8 cellular contexts compared by ENCODE assay signal in the genomic region with DNA sequence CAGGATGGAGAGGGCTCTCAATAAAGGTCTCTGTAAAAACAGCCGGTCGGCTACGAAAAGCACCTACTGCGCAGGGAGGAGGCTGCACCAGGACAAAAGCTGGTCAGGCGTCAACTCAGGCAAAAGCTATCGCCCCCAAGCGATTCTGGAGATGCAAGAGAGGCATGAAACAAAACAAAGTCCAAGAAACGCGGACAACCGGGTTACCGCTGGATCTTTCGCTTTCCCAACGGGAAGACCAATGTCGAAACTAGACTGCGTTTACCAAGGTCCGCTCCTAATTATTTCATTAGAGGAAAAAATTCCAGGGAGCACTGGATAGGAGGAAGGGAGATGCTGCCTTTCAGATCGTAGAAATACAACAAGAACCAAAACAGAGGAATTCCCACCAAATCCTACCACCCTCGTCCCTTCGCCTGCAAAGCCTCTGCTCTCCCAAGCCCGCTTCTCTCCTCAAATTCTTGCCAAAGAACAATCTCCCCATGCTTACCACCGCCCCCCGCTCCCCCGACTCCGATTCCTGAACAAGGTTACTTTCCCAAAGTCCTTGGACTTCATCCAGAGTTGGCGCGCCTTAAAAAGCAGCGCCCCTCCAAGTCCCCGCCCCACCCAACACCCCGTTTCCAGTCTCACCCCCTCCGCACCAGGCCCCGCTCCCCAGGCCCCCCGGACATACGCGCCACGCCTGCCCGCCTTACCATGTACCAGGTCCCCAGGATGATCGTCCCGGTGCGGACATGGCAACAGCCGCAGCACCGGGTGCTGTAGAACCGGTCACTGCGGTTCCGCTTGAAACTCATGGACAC. TPM values are rescaled to one million over a fixed set of nuclear protein-coding genes. Genes with fewer than 3 reads are reported as not detected.
DNase-seq lines count a peak whose midpoint lies in the region; ATAC-seq and TF ChIP-seq lines count a peak whose summit lies in the region.

No MANE protein-coding gene starts in this region.

- H3K4me3 ChIP-seq in DOHH2 (ENCODE audit: low read length): peak overlapping the region; percentile 98
- peak overlapping the region; percentile 92 for H3K4me3 ChIP-seq in iPS-18a (ENCODE audit: low read length)

- H3K4me1 Mint-ChIP-seq in MCF 10A (ENCODE audit: insufficient read depth, unreplicated experiment): peaks cover 24% of the 10 kb centered on the region

- ATAC-seq in GM19468 (IDR thresholded peaks at IDR 0.05; ENCODE audit: extremely low read depth, unreplicated experiment) (peak; percentile 0), HG03521 (IDR thresholded peaks at IDR 0.05; ENCODE audit: unreplicated experiment) (peak; percentile 6), sciatic nerve (peak; percentile 46)

- H3K4me1 ChIP-seq in DOHH2 (ENCODE audit: control insufficient read depth, low read length): peaks cover 35% of the 10 kb centered on the region
- peaks cover 21% of the 10 kb centered on the region for H3K4me1 ChIP-seq in iPS-18a (ENCODE audit: control insufficient read depth, low read depth, low read length)

- H4K20me1 ChIP-seq in DOHH2 (ENCODE audit: control insufficient read depth, insufficient read depth, low read depth, low read length): 0 out of 2 replicates have a peak, but pooled peaks cover 3% of the 10 kb centered on the region

- H3K4me3 Mint-ChIP-seq in MCF 10A (ENCODE audit: unreplicated experiment): no peak overlapping the region

- in situ Hi-C loops in KBM-7 (cut with MboI; ENCODE audit: low pct_unique_long_range_greater_than_20kb, low sequenced_read_pairs): no loop called here

- intact Hi-C loops in MCF 10A (cut with micrococcal nuclease) (loop anchor here (1.0 to 2.0 kb wide), 2 partner anchors 42 to 94 kb away; no protein-coding TSS in a partner anchor), sciatic nerve (cut with DNase I) (no loop called here)

- no peaks in the 10 kb centered on the region for H3K9me3 ChIP-seq in DOHH2 (ENCODE audit: control insufficient read depth, insufficient read depth, low read length)
- no peaks in the 10 kb centered on the region for H3K9me3 ChIP-seq in iPS-18a (ENCODE audit: control insufficient read depth, low read depth, low read length)

- H3K36me3 Mint-ChIP-seq in MCF 10A (ENCODE audit: insufficient read depth, unreplicated experiment): no peaks in the 10 kb centered on the region

- no TSS peak for BruUV-seq in MCF 10A (replicated peaks; lab: Mats Ljungman, UMichigan)

- H3K27me3 Mint-ChIP-seq in MCF 10A (ENCODE audit: insufficient read depth, unreplicated experiment): no peaks in the 10 kb centered on the region

- peak overlapping the region; percentile 77 for H3K9ac ChIP-seq in iPS-18a (ENCODE audit: low read length)

- H3K9me3 Mint-ChIP-seq in MCF 10A (ENCODE audit: unreplicated experiment): no peaks in the 10 kb centered on the region

- H3F3A ChIP-seq in DOHH2 (ENCODE audit: control insufficient read depth, insufficient read depth): 0 out of 2 replicates have a peak, but pooled peaks cover 6% of the 10 kb centered on the region

- H3K9me2 ChIP-seq in DOHH2 (replicated peaks; ENCODE audit: control insufficient read depth, low read length): no peaks in the 10 kb centered on the region

- CTCF ChIA-PET in MCF 10A (lab: Yijun Ruan, JAX): interaction anchor here (0.7 to 1.9 kb wide), 3 partner anchors 18 to 38 kb away, joined by 3 to 15 read pairs (median 3); no protein-coding TSS in a partner anchor

- peak; percentile 72 for DNase-seq in RPMI8226
- DNase-seq in MCF 10A (ENCODE audit: unreplicated experiment): peak; percentile 69
- peak; percentile 82 for DNase-seq in sciatic nerve (ENCODE audit: low spot score)
- DNase-seq in KBM-7: no peak

- no peak overlapping the region for H3K27ac Mint-ChIP-seq in MCF 10A (ENCODE audit: low read depth, unreplicated experiment)

- H3K27ac ChIP-seq in DOHH2 (ENCODE audit: low read depth, low read length): peak overlapping the region; percentile 57
- H3K27ac ChIP-seq in iPS-18a (ENCODE audit: low read length): peak overlapping the region; percentile 51

- TF ChIP-seq CTCF in DOHH2 (IDR thresholded peaks at IDR 0.05; ENCODE audit: low read depth, low read length, poor library complexity, severe bottlenecking) (peak; percentile 47), MCF 10A (IDR thresholded peaks at IDR 0.05; ENCODE audit: unreplicated experiment) (no peak)

- H3K79me2 ChIP-seq in DOHH2 (ENCODE audit: control insufficient read depth, low read length): peaks cover 51% of the 10 kb centered on the region

- H3K27me3 ChIP-seq in DOHH2 (ENCODE audit: control insufficient read depth, low read length) (0 out of 2 replicates have a peak, but pooled peaks cover 6% of the 10 kb centered on the region), iPS-18a (ENCODE audit: control insufficient read depth, insufficient read depth, low read length) (no peaks in the 10 kb centered on the region)

- peak overlapping the region; percentile 81 for H3K4me2 ChIP-seq in DOHH2 (ENCODE audit: low read length)

- H3K36me3 ChIP-seq in DOHH2 (ENCODE audit: control insufficient read depth, low read length) (peaks cover 6% of the 10 kb centered on the region; the same call in 1 of the 2 replicates), iPS-18a (ENCODE audit: control insufficient read depth, low read depth, low read length) (no peaks in the 10 kb centered on the region)

- POLR2A ChIA-PET in MCF 10A (lab: Yijun Ruan, JAX): interaction anchor here (0.6 to 11.8 kb wide), 31 partner anchors 12 to 299 kb away, joined by 3 to 522 read pairs (median 7); a partner anchor contains a TSS

RNA-seq across cellular contexts. Expression of a gene that starts 0.5 kb away (rescaled TPM):
- total RNA-seq in MCF 10A (2022) (145 and 160 TPM in 2 replicates), sciatic nerve (253 TPM)

RNA-seq across cellular contexts. Expression of a gene that starts 38.4 kb away (rescaled TPM):
- total RNA-seq in MCF 10A (2022) (0.83 and 0.98 TPM in 2 replicates), sciatic nerve (8.8 TPM)
